In genomic region chrX:70168238-70169188, GRCh38 we compare ENCODE assay signal across 8 cellular contexts.
DNase-seq lines count a peak whose midpoint lies in the region; ATAC-seq lines count a peak whose summit lies in the region.

No MANE protein-coding gene starts in this region.

- H3K9ac ChIP-seq in BLaER1 treated with 17β-estradiol and CSF1 and Interleukin-3, amounts not matched to agents 10 nM and 100 nM, result no peak overlapping the region

- peak overlapping the region in 5 of 11 experiments; percentile 15 to 74 (median 70); a peak in 5 of 22 replicates for H3K4me2 ChIP-seq in BLaER1 treated with 17β-estradiol and CSF1 and Interleukin-3, amounts not matched to agents 10 nM and 100 nM

- H3K9me3 ChIP-seq in BLaER1 treated with 17β-estradiol and CSF1 and Interleukin-3, amounts not matched to agents 10 nM and 100 nM (replicated peaks in 1 of 11), result no peaks in the 10 kb centered on the region; a peak in 1 of 22 replicates
- H3K9me3 ChIP-seq in muscle layer of duodenum (ENCODE audit: control insufficient read depth in 1 of 2, low read length in 2 of 2), result no peaks in the 10 kb centered on the region

- peak overlapping the region in 7 of 11 experiments; percentile 0 to 60 (median 20); a peak in 6 of 22 replicates for H3K27ac ChIP-seq in BLaER1 treated with 17β-estradiol and CSF1 and Interleukin-3, amounts not matched to agents 10 nM and 100 nM
- H3K27ac ChIP-seq in muscle layer of duodenum (ENCODE audit: low read length), result peak overlapping the region; percentile 4

- peaks cover 0 to 7% (median 0%) of the 10 kb centered on the region in 11 experiments; a peak in 3 of 22 replicates for H4K20me1 ChIP-seq in BLaER1 treated with 17β-estradiol and CSF1 and Interleukin-3, amounts not matched to agents 10 nM and 100 nM

- no peak for ATAC-seq in GM19324 (IDR thresholded peaks at IDR 0.05; ENCODE audit: low FRiP score, unreplicated experiment)
- no peak for ATAC-seq in HG02571 (IDR thresholded peaks at IDR 0.05; ENCODE audit: unreplicated experiment)

- H3K4me1 ChIP-seq in BLaER1 treated with 17β-estradiol and CSF1 and Interleukin-3, amounts not matched to agents 10 nM and 100 nM, result peaks cover 26 to 74% (median 52%) of the 10 kb centered on the region in 10 experiments
- peaks cover 0 to 4% of the 10 kb centered on the region in 2 donors for H3K4me1 ChIP-seq in muscle layer of duodenum (ENCODE audit: control insufficient read depth in 1 of 2, insufficient read depth in 2 of 2, low read length in 2 of 2)

- H3K27me3 ChIP-seq in BLaER1 treated with 17β-estradiol and CSF1 and Interleukin-3, amounts not matched to agents 10 nM and 100 nM, result peaks cover 68 to 100% (median 96%) of the 10 kb centered on the region in 11 experiments
- H3K27me3 ChIP-seq in muscle layer of duodenum (ENCODE audit: low read depth, low read length), result no peaks in the 10 kb centered on the region

- peaks cover 11 to 34% (median 21%) of the 10 kb centered on the region in 11 experiments; a peak in 20 of 22 replicates for H3K36me3 ChIP-seq in BLaER1 treated with 17β-estradiol and CSF1 and Interleukin-3, amounts not matched to agents 10 nM and 100 nM
- peaks cover 7 to 13% of the 10 kb centered on the region in 2 donors for H3K36me3 ChIP-seq in muscle layer of duodenum (ENCODE audit: control insufficient read depth in 1 of 2, insufficient read depth in 2 of 2, low read length in 2 of 2)

- DNase-seq in NCI-H146 treated with DMSO at 0.1 percent for 48 hours (lab: John Stamatoyannopoulos, UW; ENCODE audit: unreplicated experiment) (peak; percentile 54), dedifferentiated amniotic fluid mesenchymal stem cell (ENCODE audit: extremely low spot score) (peak; percentile 19), NCI-H2107 treated with DMSO at 0.1 percent for 48 hours (lab: John Stamatoyannopoulos, UW; ENCODE audit: unreplicated experiment) (no peak)
- DNase-seq in activated CD4-positive, CD25-positive, alpha-beta regulatory T cell treated with anti-CD3 and anti-CD28 coated beads, Interleukin-2, amount 50 U/mL, for 72 hours, result no peak

- no peak overlapping the region for H3K4me3 ChIP-seq in BLaER1 treated with 17β-estradiol and CSF1 and Interleukin-3, amounts not matched to agents 10 nM and 100 nM
- H3K4me3 ChIP-seq in muscle layer of duodenum (ENCODE audit: low read depth in 1 of 2, low read length in 2 of 2), result peak overlapping the region in 1 of 2 donors; percentile 11

Comparison
In these comparisons a context has a peak if more than half of its experiments do, and no peak if none do; other contexts are left out.
1. DNase-seq: peak in NCI-H146 treated with DMSO at 0.1 percent for 48 hours (single experiment) and dedifferentiated amniotic fluid mesenchymal stem cell (single experiment); none in activated CD4-positive, CD25-positive, alpha-beta regulatory T cell treated with anti-CD3 and anti-CD28 coated beads, Interleukin-2, amount 50 U/mL, for 72 hours (single experiment) and NCI-H2107 treated with DMSO at 0.1 percent for 48 hours (single experiment).